8 cellular contexts compared by ENCODE assay signal in genomic region chr4:88539322-88540068, GRCh38. TPM values are rescaled to one million over a fixed set of nuclear protein-coding genes. Genes with fewer than 3 reads are reported as not detected.
A peak's percentile ranks its signal among the peaks of the same experiment; 100 is the strongest.
DNase-seq lines count a peak whose midpoint lies in the region; ATAC-seq and TF ChIP-seq lines count a peak whose summit lies in the region.
"Not testable (repeated sequence)": the region's sequence is repeated elsewhere in the genome, so short reads cannot be mapped to it uniquely, and the experiment has no call there.

No MANE protein-coding gene starts in this region.

- peak; percentile 83 for TF ChIP-seq CTCF in foreskin keratinocyte (conservative IDR thresholded peaks at IDR 0.05)

- H3K27me3 Mint-ChIP-seq in naive B cell = not testable (repeated sequence)

- peak overlapping the region; percentile 57 for H2AFZ ChIP-seq in GM23248

- peak; percentile 40 for DNase-seq in ACHN
- DNase-seq in GM23248 = peak; percentile 50
- DNase-seq in NCI-H69 (lab: John Stamatoyannopoulos, UW) = peak; percentile 43
- DNase-seq in activated CD4-positive, alpha-beta T cell treated with anti-CD3 and anti-CD28 coated beads for 24 hours (ENCODE audit: low read depth in 2 of 2) = peak; percentile 64 to 65
- DNase-seq in adipocyte (ENCODE audit: low read depth) = peak; percentile 73
- not testable (repeated sequence) for DNase-seq in foreskin keratinocyte
- peak; percentile 59 for DNase-seq in naive B cell
- peak; percentile 52 to 63 (median 54) for DNase-seq in stimulated activated CD4-positive, alpha-beta T cell treated with anti-CD3 and anti-CD28 coated beads, TNF-alpha, amount 100 ng/mL, for 4 hours (ENCODE audit: low read depth in 3 of 3)

- H3K9me3 Mint-ChIP-seq in naive B cell = not testable (repeated sequence)

- H3K36me3 ChIP-seq in GM23248 (ENCODE audit: low read depth); adipocyte (ENCODE audit: control insufficient read depth, insufficient read depth, low read length, severe bottlenecking): not testable (repeated sequence)

- not testable (repeated sequence) for H3K36me3 Mint-ChIP-seq in naive B cell

- not testable (repeated sequence) for H3K9me3 ChIP-seq in GM23248 (ENCODE audit: low read depth); adipocyte (ENCODE audit: control insufficient read depth, low read length)

- peak overlapping the region in 1 of 6 donors; percentile 51 for H3K27ac Mint-ChIP-seq in naive B cell

- peak; percentile 34 for ATAC-seq in foreskin keratinocyte
- ATAC-seq in naive B cell (ENCODE audit: low read depth in 2 of 2) = not testable (repeated sequence)

- H3K27me3 ChIP-seq in GM23248 (replicated peaks; ENCODE audit: insufficient read depth); adipocyte (replicated peaks; ENCODE audit: control insufficient read depth, insufficient read depth, low read length); foreskin keratinocyte: not testable (repeated sequence)

- H3K9ac ChIP-seq in GM23248; adipocyte (ENCODE audit: low read length): not testable (repeated sequence)

- in situ Hi-C loops in ACHN (cut with HindIII; ENCODE audit: low pct_ligation_motif_present, low pct_unique_long_range_greater_than_20kb, low sequenced_read_pairs) = not testable (repeated sequence)
- in situ Hi-C loops in GM23248 (cut with MboI) = loop anchor here (10.0 to 25.0 kb wide), 3 partner anchors 115 to 485 kb away; no protein-coding TSS in a partner anchor

- not testable (repeated sequence) for H3K4me1 Mint-ChIP-seq in naive B cell

- H3K79me2 ChIP-seq in GM23248 (ENCODE audit: insufficient read depth) = not testable (repeated sequence)

- peaks cover 15% of the 10 kb centered on the region for H3F3A ChIP-seq in GM23248 (ENCODE audit: insufficient read depth)

- H3K27ac ChIP-seq in GM23248, foreskin keratinocyte: not testable (repeated sequence)

- H3K4me2 ChIP-seq in GM23248 (ENCODE audit: unreplicated experiment) = not testable (repeated sequence)

- not testable (repeated sequence) for H3K4me3 Mint-ChIP-seq in naive B cell

- H3K4me1 ChIP-seq in GM23248 (ENCODE audit: insufficient read depth) (peaks cover 13% of the 10 kb centered on the region), foreskin keratinocyte (peaks cover 14% of the 10 kb centered on the region)
- H3K4me1 ChIP-seq in adipocyte (ENCODE audit: control insufficient read depth, insufficient read depth, low read length) = not testable (repeated sequence)

- 33 to 38% methylated on average over 9 of the region's 9 CpGs for WGBS in GM23248 (ENCODE audit: low coverage in 1 of 2, low lambda C conversion rate in 2 of 2, missing lambda C conversion rate in 2 of 2), 2 experiments

- not testable (repeated sequence) for H3K4me3 ChIP-seq in GM23248; adipocyte (ENCODE audit: low read length)

- H3K9me2 ChIP-seq in GM23248 (ENCODE audit: insufficient read depth) = not testable (repeated sequence)

- not testable (repeated sequence) for H4K20me1 ChIP-seq in GM23248 (ENCODE audit: insufficient read depth)

RNA-seq across cellular contexts. Expression of gene PYURF, which starts 15.9 kb away (rescaled TPM):
- total RNA-seq in GM23248 (2014; rRNA removed; shearing (Covaris generic)) = 93.8 and 118 TPM in 2 replicates
- polyA plus RNA-seq in GM23248 (2016; fragmentation: Nextera tagmentation; extraction: Ambion mirVana) (178 TPM in 2 replicates), foreskin keratinocyte (78.1 and 91.4 TPM in 2 replicates), naive B cell (ENCODE audit: low read depth in 6 of 6) (100 to 1,000 TPM; 197 to 384 (median 239) TPM)
- 71.9 and 78.9 TPM in 2 replicates for total RNA-seq in foreskin keratinocyte

RNA-seq across cellular contexts. Expression of gene HERC3, which starts 52.8 kb away (rescaled TPM):
- 18.0 and 27.6 TPM in 2 replicates for total RNA-seq in GM23248 (2014; rRNA removed; shearing (Covaris generic))
- polyA plus RNA-seq in GM23248 (2016; fragmentation: Nextera tagmentation; extraction: Ambion mirVana) (22.7 and 25.8 TPM in 2 replicates), foreskin keratinocyte (7.3 and 8.2 TPM in 2 replicates), naive B cell (ENCODE audit: low read depth in 6 of 6) (10 to 100 TPM; 31.6 to 50.8 (median 45.8) TPM)
- 29.7 and 38.8 TPM in 2 replicates for total RNA-seq in foreskin keratinocyte
